Comparison of ENCODE assay signal across 1 cellular context in the genomic region with DNA sequence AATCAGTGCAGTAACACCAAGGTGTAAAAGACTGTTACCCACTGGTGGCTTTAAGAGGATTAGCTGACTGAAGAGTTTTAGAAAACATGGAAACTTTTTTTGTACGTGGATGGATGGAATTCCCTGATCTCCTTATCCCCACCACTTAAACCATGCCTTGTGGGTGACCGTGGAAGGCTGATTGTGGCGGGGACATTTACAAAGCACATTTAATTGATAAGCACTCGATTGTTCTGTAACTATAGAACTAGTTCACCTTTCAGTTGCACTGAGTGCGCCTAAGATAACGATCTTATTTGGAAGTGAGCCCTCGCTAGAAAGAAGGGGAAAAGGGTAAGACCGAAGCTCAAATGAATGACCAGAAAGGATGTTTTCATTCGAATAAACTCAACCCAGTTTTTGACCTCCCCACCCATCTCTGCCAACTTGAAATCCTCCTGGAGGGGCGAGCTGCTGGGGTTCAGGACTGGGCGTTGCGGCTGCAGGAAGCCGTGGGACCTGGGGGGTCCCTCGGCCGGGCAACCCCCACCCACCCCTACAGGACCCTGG.
TF ChIP-seq lines count a peak whose summit lies in the region.

No MANE protein-coding gene starts in this region.

TF ChIP-seq in HEK293, 187 proteins besides CTCF, POLR2A, EP300 and RAD21 (continued from another document and continues in another):
- TF ChIP-seq, protein P1, sequence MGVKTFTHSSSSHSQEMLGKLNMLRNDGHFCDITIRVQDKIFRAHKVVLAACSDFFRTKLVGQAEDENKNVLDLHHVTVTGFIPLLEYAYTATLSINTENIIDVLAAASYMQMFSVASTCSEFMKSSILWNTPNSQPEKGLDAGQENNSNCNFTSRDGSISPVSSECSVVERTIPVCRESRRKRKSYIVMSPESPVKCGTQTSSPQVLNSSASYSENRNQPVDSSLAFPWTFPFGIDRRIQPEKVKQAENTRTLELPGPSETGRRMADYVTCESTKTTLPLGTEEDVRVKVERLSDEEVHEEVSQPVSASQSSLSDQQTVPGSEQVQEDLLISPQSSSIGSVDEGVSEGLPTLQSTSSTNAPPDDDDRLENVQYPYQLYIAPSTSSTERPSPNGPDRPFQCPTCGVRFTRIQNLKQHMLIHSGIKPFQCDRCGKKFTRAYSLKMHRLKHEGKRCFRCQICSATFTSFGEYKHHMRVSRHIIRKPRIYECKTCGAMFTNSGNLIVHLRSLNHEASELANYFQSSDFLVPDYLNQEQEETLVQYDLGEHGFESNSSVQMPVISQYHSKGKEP (tag by site-specific recombination; IDR thresholded peaks at IDR 0.05) = no peak
- TF ChIP-seq, protein P2, sequence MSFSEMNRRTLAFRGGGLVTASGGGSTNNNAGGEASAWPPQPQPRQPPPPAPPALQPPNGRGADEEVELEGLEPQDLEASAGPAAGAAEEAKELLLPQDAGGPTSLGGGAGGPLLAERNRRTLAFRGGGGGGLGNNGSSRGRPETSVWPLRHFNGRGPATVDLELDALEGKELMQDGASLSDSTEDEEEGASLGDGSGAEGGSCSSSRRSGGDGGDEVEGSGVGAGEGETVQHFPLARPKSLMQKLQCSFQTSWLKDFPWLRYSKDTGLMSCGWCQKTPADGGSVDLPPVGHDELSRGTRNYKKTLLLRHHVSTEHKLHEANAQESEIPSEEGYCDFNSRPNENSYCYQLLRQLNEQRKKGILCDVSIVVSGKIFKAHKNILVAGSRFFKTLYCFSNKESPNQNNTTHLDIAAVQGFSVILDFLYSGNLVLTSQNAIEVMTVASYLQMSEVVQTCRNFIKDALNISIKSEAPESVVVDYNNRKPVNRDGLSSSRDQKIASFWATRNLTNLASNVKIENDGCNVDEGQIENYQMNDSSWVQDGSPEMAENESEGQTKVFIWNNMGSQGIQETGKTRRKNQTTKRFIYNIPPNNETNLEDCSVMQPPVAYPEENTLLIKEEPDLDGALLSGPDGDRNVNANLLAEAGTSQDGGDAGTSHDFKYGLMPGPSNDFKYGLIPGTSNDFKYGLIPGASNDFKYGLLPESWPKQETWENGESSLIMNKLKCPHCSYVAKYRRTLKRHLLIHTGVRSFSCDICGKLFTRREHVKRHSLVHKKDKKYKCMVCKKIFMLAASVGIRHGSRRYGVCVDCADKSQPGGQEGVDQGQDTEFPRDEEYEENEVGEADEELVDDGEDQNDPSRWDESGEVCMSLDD (tag by site-specific recombination; IDR thresholded peaks at IDR 0.05) = 0 out of 2 replicates have a peak, but pooled peaks have one; percentile 39
- TF ChIP-seq ZNF670 (tag by site-specific recombination; IDR thresholded peaks at IDR 0.05; ENCODE audit: low read depth) (no peak), FEZF1 (tag by site-specific recombination; IDR thresholded peaks at IDR 0.05) (no peak), ZNF747 (tag by site-specific recombination; IDR thresholded peaks at IDR 0.05) (no peak), ZBTB17 (tag by site-specific recombination; IDR thresholded peaks at IDR 0.05) (peak; percentile 51; the same call in 1 of the 2 replicates), IKZF3 (tag by site-specific recombination; IDR thresholded peaks at IDR 0.05) (peak; percentile 77), YY1 (tag by site-specific recombination; IDR thresholded peaks at IDR 0.05) (0 out of 2 replicates have a peak, but pooled peaks have one; percentile 12), ZNF341 (tag by site-specific recombination; IDR thresholded peaks at IDR 0.05; ENCODE audit: low read depth) (no peak), KLF7 (tag by site-specific recombination; IDR thresholded peaks at IDR 0.05; ENCODE audit: borderline replicate concordance) (no peak), YY2 (tag by site-specific recombination; IDR thresholded peaks at IDR 0.05) (no peak), GLIS1 (tag by site-specific recombination; IDR thresholded peaks at IDR 0.05) (peak; percentile 90; the same call in 1 of the 2 replicates), GLIS2 (tag by site-specific recombination; IDR thresholded peaks at IDR 0.05) (peak; percentile 97), ZNF366 (tag by site-specific recombination; conservative IDR thresholded peaks at IDR 0.05) (peak; percentile 38; the same call in 1 of the 2 replicates), ZNF521 (tag by site-specific recombination; IDR thresholded peaks at IDR 0.05) (no peak), ZNF202 (tag by site-specific recombination; IDR thresholded peaks at IDR 0.05; ENCODE audit: borderline replicate concordance) (no peak), ZEB2 (tag by site-specific recombination; IDR thresholded peaks at IDR 0.05) (no peak), ZNF530 (tag by site-specific recombination; IDR thresholded peaks at IDR 0.05; ENCODE audit: low read depth) (no peak), TCF7L2 (IDR thresholded peaks at IDR 0.05; ENCODE audit: borderline replicate concordance, low read depth, low read length) (no peak), ZNF16 (tag by site-specific recombination; IDR thresholded peaks at IDR 0.05; ENCODE audit: low read depth) (no peak), ZNF610 (tag by site-specific recombination; IDR thresholded peaks at IDR 0.05; ENCODE audit: borderline replicate concordance) (0 out of 2 replicates have a peak, but pooled peaks have one; percentile 17), ZNF416 (tag by site-specific recombination; IDR thresholded peaks at IDR 0.05) (no peak), WT1 (tag by site-specific recombination; IDR thresholded peaks at IDR 0.05) (no peak), ZNF549 (tag by site-specific recombination; IDR thresholded peaks at IDR 0.05) (no peak), ZNF677 (tag by site-specific recombination; IDR thresholded peaks at IDR 0.05) (no peak), GLI2 (tag by site-specific recombination; IDR thresholded peaks at IDR 0.05; ENCODE audit: borderline replicate concordance, low read depth) (0 out of 2 replicates have a peak, but pooled peaks have one; percentile 10), ZNF302 (tag by site-specific recombination; IDR thresholded peaks at IDR 0.05; ENCODE audit: low read depth) (no peak), ZNF223 (tag by site-specific recombination; IDR thresholded peaks at IDR 0.05) (no peak), ZFP41 (tag by site-specific recombination; IDR thresholded peaks at IDR 0.05; ENCODE audit: borderline replicate concordance) (no peak), ZNF404 (tag by site-specific recombination; IDR thresholded peaks at IDR 0.05) (no peak)
- TF ChIP-seq, protein P3, sequence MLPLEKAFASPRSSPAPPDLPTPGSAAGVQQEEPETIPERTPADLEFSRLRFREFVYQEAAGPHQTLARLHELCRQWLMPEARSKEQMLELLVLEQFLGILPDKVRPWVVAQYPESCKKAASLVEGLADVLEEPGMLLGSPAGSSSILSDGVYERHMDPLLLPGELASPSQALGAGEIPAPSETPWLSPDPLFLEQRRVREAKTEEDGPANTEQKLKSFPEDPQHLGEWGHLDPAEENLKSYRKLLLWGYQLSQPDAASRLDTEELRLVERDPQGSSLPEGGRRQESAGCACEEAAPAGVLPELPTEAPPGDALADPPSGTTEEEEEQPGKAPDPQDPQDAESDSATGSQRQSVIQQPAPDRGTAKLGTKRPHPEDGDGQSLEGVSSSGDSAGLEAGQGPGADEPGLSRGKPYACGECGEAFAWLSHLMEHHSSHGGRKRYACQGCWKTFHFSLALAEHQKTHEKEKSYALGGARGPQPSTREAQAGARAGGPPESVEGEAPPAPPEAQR (tag by site-specific recombination; IDR thresholded peaks at IDR 0.05) = no peak
- TF ChIP-seq, protein P4, sequence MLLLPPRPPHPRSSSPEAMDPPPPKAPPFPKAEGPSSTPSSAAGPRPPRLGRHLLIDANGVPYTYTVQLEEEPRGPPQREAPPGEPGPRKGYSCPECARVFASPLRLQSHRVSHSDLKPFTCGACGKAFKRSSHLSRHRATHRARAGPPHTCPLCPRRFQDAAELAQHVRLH (tag by site-specific recombination; IDR thresholded peaks at IDR 0.05) = no peak
- TF ChIP-seq, protein P5, sequence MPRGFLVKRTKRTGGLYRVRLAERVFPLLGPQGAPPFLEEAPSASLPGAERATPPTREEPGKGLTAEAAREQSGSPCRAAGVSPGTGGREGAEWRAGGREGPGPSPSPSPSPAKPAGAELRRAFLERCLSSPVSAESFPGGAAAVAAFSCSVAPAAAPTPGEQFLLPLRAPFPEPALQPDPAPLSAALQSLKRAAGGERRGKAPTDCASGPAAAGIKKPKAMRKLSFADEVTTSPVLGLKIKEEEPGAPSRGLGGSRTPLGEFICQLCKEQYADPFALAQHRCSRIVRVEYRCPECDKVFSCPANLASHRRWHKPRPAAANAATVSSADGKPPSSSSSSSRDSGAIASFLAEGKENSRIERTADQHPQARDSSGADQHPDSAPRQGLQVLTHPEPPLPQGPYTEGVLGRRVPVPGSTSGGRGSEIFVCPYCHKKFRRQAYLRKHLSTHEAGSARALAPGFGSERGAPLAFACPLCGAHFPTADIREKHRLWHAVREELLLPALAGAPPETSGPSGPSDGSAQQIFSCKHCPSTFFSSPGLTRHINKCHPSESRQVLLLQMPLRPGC (tag by site-specific recombination; IDR thresholded peaks at IDR 0.05) = no peak
- TF ChIP-seq, protein P6, sequence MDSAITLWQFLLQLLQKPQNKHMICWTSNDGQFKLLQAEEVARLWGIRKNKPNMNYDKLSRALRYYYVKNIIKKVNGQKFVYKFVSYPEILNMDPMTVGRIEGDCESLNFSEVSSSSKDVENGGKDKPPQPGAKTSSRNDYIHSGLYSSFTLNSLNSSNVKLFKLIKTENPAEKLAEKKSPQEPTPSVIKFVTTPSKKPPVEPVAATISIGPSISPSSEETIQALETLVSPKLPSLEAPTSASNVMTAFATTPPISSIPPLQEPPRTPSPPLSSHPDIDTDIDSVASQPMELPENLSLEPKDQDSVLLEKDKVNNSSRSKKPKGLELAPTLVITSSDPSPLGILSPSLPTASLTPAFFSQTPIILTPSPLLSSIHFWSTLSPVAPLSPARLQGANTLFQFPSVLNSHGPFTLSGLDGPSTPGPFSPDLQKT (IDR thresholded peaks at IDR 0.05; ENCODE audit: borderline replicate concordance, low read depth, low read length) = no peak
- TF ChIP-seq, protein P7, sequence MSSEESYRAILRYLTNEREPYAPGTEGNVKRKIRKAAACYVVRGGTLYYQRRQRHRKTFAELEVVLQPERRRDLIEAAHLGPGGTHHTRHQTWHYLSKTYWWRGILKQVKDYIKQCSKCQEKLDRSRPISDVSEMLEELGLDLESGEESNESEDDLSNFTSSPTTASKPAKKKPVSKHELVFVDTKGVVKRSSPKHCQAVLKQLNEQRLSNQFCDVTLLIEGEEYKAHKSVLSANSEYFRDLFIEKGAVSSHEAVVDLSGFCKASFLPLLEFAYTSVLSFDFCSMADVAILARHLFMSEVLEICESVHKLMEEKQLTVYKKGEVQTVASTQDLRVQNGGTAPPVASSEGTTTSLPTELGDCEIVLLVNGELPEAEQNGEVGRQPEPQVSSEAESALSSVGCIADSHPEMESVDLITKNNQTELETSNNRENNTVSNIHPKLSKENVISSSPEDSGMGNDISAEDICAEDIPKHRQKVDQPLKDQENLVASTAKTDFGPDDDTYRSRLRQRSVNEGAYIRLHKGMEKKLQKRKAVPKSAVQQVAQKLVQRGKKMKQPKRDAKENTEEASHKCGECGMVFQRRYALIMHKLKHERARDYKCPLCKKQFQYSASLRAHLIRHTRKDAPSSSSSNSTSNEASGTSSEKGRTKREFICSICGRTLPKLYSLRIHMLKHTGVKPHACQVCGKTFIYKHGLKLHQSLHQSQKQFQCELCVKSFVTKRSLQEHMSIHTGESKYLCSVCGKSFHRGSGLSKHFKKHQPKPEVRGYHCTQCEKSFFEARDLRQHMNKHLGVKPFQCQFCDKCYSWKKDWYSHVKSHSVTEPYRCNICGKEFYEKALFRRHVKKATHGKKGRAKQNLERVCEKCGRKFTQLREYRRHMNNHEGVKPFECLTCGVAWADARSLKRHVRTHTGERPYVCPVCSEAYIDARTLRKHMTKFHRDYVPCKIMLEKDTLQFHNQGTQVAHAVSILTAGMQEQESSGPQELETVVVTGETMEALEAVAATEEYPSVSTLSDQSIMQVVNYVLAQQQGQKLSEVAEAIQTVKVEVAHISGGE (tag by site-specific recombination; conservative IDR thresholded peaks at IDR 0.05; ENCODE audit: low read depth) = no peak
- TF ChIP-seq, protein P8, sequence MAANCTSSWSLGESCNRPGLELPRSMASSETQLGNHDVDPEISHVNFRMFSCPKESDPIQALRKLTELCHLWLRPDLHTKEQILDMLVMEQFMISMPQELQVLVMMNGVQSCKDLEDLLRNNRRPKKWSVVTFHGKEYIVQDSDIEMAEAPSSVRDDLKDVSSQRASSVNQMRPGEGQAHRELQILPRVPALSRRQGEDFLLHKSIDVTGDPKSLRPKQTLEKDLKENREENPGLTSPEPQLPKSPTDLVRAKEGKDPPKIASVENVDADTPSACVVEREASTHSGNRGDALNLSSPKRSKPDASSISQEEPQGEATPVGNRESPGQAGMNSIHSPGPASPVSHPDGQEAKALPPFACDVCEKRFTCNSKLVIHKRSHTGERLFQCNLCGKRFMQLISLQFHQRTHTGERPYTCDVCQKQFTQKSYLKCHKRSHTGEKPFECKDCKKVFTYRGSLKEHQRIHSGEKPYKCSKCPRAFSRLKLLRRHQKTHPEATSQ (tag by site-specific recombination; IDR thresholded peaks at IDR 0.05) = no peak
- TF ChIP-seq, protein P9, sequence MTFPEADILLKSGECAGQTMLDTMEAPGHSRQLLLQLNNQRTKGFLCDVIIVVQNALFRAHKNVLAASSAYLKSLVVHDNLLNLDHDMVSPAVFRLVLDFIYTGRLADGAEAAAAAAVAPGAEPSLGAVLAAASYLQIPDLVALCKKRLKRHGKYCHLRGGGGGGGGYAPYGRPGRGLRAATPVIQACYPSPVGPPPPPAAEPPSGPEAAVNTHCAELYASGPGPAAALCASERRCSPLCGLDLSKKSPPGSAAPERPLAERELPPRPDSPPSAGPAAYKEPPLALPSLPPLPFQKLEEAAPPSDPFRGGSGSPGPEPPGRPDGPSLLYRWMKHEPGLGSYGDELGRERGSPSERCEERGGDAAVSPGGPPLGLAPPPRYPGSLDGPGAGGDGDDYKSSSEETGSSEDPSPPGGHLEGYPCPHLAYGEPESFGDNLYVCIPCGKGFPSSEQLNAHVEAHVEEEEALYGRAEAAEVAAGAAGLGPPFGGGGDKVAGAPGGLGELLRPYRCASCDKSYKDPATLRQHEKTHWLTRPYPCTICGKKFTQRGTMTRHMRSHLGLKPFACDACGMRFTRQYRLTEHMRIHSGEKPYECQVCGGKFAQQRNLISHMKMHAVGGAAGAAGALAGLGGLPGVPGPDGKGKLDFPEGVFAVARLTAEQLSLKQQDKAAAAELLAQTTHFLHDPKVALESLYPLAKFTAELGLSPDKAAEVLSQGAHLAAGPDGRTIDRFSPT (tag by site-specific recombination; IDR thresholded peaks at IDR 0.05) = 0 out of 2 replicates have a peak, but pooled peaks have one; percentile 22
- TF ChIP-seq, protein P10, sequence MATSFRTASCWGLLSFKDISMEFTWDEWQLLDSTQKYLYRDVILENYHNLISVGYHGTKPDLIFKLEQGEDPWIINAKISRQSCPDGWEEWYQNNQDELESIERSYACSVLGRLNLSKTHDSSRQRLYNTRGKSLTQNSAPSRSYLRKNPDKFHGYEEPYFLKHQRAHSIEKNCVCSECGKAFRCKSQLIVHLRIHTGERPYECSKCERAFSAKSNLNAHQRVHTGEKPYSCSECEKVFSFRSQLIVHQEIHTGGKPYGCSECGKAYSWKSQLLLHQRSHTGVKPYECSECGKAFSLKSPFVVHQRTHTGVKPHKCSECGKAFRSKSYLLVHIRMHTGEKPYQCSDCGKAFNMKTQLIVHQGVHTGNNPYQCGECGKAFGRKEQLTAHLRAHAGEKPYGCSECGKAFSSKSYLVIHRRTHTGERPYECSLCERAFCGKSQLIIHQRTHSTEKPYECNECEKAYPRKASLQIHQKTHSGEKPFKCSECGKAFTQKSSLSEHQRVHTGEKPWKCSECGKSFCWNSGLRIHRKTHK (tag by site-specific recombination; IDR thresholded peaks at IDR 0.05) = no peak
